Comparison of ENCODE assay signal across 16 cellular contexts in genomic region chr21:42562258-42562657, GRCh38. TPM values are rescaled to one million over a fixed set of nuclear protein-coding genes. Genes with fewer than 3 reads are reported as not detected.
DNase-seq lines count a peak whose midpoint lies in the region; ATAC-seq, FAIRE-seq and TF ChIP-seq lines count a peak whose summit lies in the region.
"Had no signal": no experiment of that assay in that cellular context is flagged by ENCODE, and none has a peak within 500 bp of the region (broad histone marks: within the 10 kb centered on the region; RNA-seq: fewer than 3 reads in every experiment).

No MANE protein-coding gene starts in this region.

- no peaks in the 10 kb centered on the region for H4K20me1 ChIP-seq in OCI-LY7 (ENCODE audit: insufficient read depth, low read length)

- no peak overlapping the region for H3K4me3 Mint-ChIP-seq in activated CD4-positive, alpha-beta T cell treated with anti-CD3 and anti-CD28 coated beads for 36 hours
- H3K4me3 Mint-ChIP-seq in activated CD4-positive, alpha-beta T cell treated with anti-CD3 and anti-CD28 coated beads, Interleukin-2, amount 10 ng/mL, durations not matched to agents 24 days and 14 days: no peak overlapping the region
- peak overlapping the region; percentile 56 for H3K4me3 Mint-ChIP-seq in endothelial cell (ENCODE audit: unreplicated experiment)
- H3K4me3 Mint-ChIP-seq: activated naive CD8-positive, alpha-beta T cell treated with anti-CD3 and anti-CD28 coated beads, Interleukin-2, amount 10 ng/mL, durations not matched to agents 7 days and 5 days had no signal

- CTCF ChIA-PET in activated CD4-positive, alpha-beta T cell treated with anti-CD3 and anti-CD28 coated beads for 36 hours (lab: Charles Lee): interaction anchor here (1.2 kb wide), 1 partner anchor 95 kb away, joined by 3 read pairs; no protein-coding TSS in a partner anchor
- CTCF ChIA-PET in OCI-LY7 (lab: Charles Lee; ENCODE audit: unreplicated experiment): interaction anchor here (1.1 kb wide), 1 partner anchor 26 kb away, joined by 10 read pairs; no protein-coding TSS in a partner anchor

- no peaks in the 10 kb centered on the region for H3K27me3 Mint-ChIP-seq in activated CD4-positive, alpha-beta T cell treated with anti-CD3 and anti-CD28 coated beads for 36 hours
- H3K27me3 Mint-ChIP-seq in activated CD4-positive, alpha-beta T cell treated with anti-CD3 and anti-CD28 coated beads, Interleukin-2, amount 10 ng/mL, durations not matched to agents 24 days and 14 days: no peaks in the 10 kb centered on the region
- peaks cover 7% of the 10 kb centered on the region for H3K27me3 Mint-ChIP-seq in endothelial cell (ENCODE audit: unreplicated experiment)
- H3K27me3 Mint-ChIP-seq: activated naive CD8-positive, alpha-beta T cell treated with anti-CD3 and anti-CD28 coated beads, Interleukin-2, amount 10 ng/mL, durations not matched to agents 7 days and 5 days had no signal

- peaks cover 14% of the 10 kb centered on the region; the same call in 1 of the 2 replicates for H3K79me2 ChIP-seq in OCI-LY7 (ENCODE audit: insufficient read depth, low read depth, low read length)

- peak overlapping the region; percentile 42 for H3K27ac Mint-ChIP-seq in activated CD4-positive, alpha-beta T cell treated with anti-CD3 and anti-CD28 coated beads for 36 hours
- no peak overlapping the region for H3K27ac Mint-ChIP-seq in activated CD4-positive, alpha-beta T cell treated with anti-CD3 and anti-CD28 coated beads, Interleukin-2, amount 10 ng/mL, durations not matched to agents 24 days and 14 days
- H3K27ac Mint-ChIP-seq in endothelial cell (ENCODE audit: unreplicated experiment): no peak overlapping the region
- H3K27ac Mint-ChIP-seq: activated naive CD8-positive, alpha-beta T cell treated with anti-CD3 and anti-CD28 coated beads, Interleukin-2, amount 10 ng/mL, durations not matched to agents 7 days and 5 days had no signal

- peak overlapping the region; percentile 83 for H3K4me2 ChIP-seq in OCI-LY7 (ENCODE audit: low read length)

- H3K9me2 ChIP-seq in OCI-LY7 (ENCODE audit: insufficient read depth, low read length): no peaks in the 10 kb centered on the region

- no peaks in the 10 kb centered on the region for H3K9me3 Mint-ChIP-seq in activated CD4-positive, alpha-beta T cell treated with anti-CD3 and anti-CD28 coated beads for 36 hours (ENCODE audit: low read depth)
- no peaks in the 10 kb centered on the region for H3K9me3 Mint-ChIP-seq in activated CD4-positive, alpha-beta T cell treated with anti-CD3 and anti-CD28 coated beads, Interleukin-2, amount 10 ng/mL, durations not matched to agents 24 days and 14 days
- no peaks in the 10 kb centered on the region for H3K9me3 Mint-ChIP-seq in endothelial cell (ENCODE audit: unreplicated experiment)
- H3K9me3 Mint-ChIP-seq: activated naive CD8-positive, alpha-beta T cell treated with anti-CD3 and anti-CD28 coated beads, Interleukin-2, amount 10 ng/mL, durations not matched to agents 7 days and 5 days had no signal

- intact Hi-C loops in activated CD4-positive, alpha-beta T cell treated with anti-CD3 and anti-CD28 coated beads for 36 hours (cut with DNase I, micrococcal nuclease): no loop called here
- intact Hi-C loops in activated CD4-positive, alpha-beta T cell treated with anti-CD3 and anti-CD28 coated beads, Interleukin-2, amount 10 ng/mL, durations not matched to agents 24 days and 14 days (cut with micrococcal nuclease): no loop called here
- intact Hi-C loops in OCI-LY7 (cut with micrococcal nuclease; ENCODE audit: unreplicated experiment): loop anchor here (5.0 to 10.0 kb wide), 2 partner anchors 35 to 53 kb away; no protein-coding TSS in a partner anchor

- DNase-seq in activated CD4-positive, alpha-beta T cell treated with anti-CD3 and anti-CD28 coated beads for 36 hours: no peak
- no peak for DNase-seq in activated CD4-positive, alpha-beta T cell treated with anti-CD3 and anti-CD28 coated beads, Interleukin-2, amount 10 ng/mL, durations not matched to agents 24 days and 14 days
- DNase-seq in OCI-LY7 (ENCODE audit: low spot score) (peak; percentile 62), endothelial cell (ENCODE audit: low spot score) (no peak), small intestine (peak; percentile 12), COR-L47 (lab: John Stamatoyannopoulos, UW) (no peak), ACHN (no peak), NCI-H1048 (lab: John Stamatoyannopoulos, UW) (no peak)
- DNase-seq: activated T-cell treated with anti-CD3 and anti-CD28 coated beads for 4 hours; left ventricle myocardium inferior; SHP77 treated with DMSO at 0.1 percent for 48 hours; stimulated activated CD4-positive, alpha-beta T cell treated with anti-CD3 and anti-CD28 coated beads, Interleukin-4, amount 100 ng/mL, for 4 hours had no signal

- H3K27ac ChIP-seq in OCI-LY7 (ENCODE audit: low read depth, low read length, poor library complexity, severe bottlenecking) (peak overlapping the region; percentile 96), small intestine (ENCODE audit: low read depth in 1 of 2, low read length in 1 of 2) (no peak overlapping the region)
- H3K27ac ChIP-seq: left ventricle myocardium inferior, neutrophil had no signal

- peak overlapping the region; percentile 39; the same call in 1 of the 2 replicates for H2AFZ ChIP-seq in OCI-LY7 (ENCODE audit: low read length)

- H3K4me3 ChIP-seq in OCI-LY7 (ENCODE audit: low read depth, low read length, poor library complexity, severe bottlenecking) (peak overlapping the region; percentile 68), small intestine (ENCODE audit: low read depth in 1 of 2, low read length in 2 of 2) (no peak overlapping the region)
- H3K4me3 ChIP-seq: left ventricle myocardium inferior had no signal

- TSS peak; percentile 57 for BruUV-seq in OCI-LY7 (replicated peaks; lab: Mats Ljungman, UMichigan)

- no peak for ATAC-seq in activated CD4-positive, alpha-beta T cell treated with anti-CD3 and anti-CD28 coated beads for 36 hours

- peaks cover 45% of the 10 kb centered on the region; the same call in 1 of the 2 replicates for H3K36me3 ChIP-seq in OCI-LY7 (ENCODE audit: insufficient read depth, low read length)
- peaks cover 17 to 46% of the 10 kb centered on the region in 2 donors for H3K36me3 ChIP-seq in small intestine (ENCODE audit: control insufficient read depth in 2 of 2, insufficient read depth in 2 of 2, low read length in 2 of 2)

- H3K36me3 Mint-ChIP-seq in activated CD4-positive, alpha-beta T cell treated with anti-CD3 and anti-CD28 coated beads for 36 hours (ENCODE audit: low read depth): peaks cover 26% of the 10 kb centered on the region
- H3K36me3 Mint-ChIP-seq in activated CD4-positive, alpha-beta T cell treated with anti-CD3 and anti-CD28 coated beads, Interleukin-2, amount 10 ng/mL, durations not matched to agents 24 days and 14 days (ENCODE audit: low read depth): peaks cover 9% of the 10 kb centered on the region
- peaks cover 21% of the 10 kb centered on the region for H3K36me3 Mint-ChIP-seq in endothelial cell (ENCODE audit: low read depth, unreplicated experiment)

- in situ Hi-C loops in ACHN (cut with HindIII; ENCODE audit: low pct_ligation_motif_present, low pct_unique_long_range_greater_than_20kb, low sequenced_read_pairs): no loop called here

- H3K4me1 ChIP-seq in OCI-LY7 (ENCODE audit: insufficient read depth, low read length, poor library complexity, severe bottlenecking): peaks cover 54% of the 10 kb centered on the region
- no peaks in the 10 kb centered on the region for H3K4me1 ChIP-seq in small intestine (ENCODE audit: control insufficient read depth in 2 of 2, insufficient read depth in 1 of 2, low read depth in 1 of 2, low read length in 1 of 2)
- H3K4me1 ChIP-seq: left ventricle myocardium inferior had no signal

- TF ChIP-seq CTCF in OCI-LY7 (conservative IDR thresholded peaks at IDR 0.05; ENCODE audit: low read length) (no peak), endothelial cell (IDR thresholded peaks at IDR 0.05; ENCODE audit: unreplicated experiment) (no peak)

- POLR2A ChIA-PET in activated CD4-positive, alpha-beta T cell treated with anti-CD3 and anti-CD28 coated beads for 36 hours (lab: Charles Lee): interaction anchor here (0.6 kb wide), 1 partner anchor 328 kb away, joined by 3 read pairs; no protein-coding TSS in a partner anchor
- POLR2A ChIA-PET in OCI-LY7 (lab: Charles Lee): interaction anchor here (1.2 to 3.0 kb wide), 4 partner anchors 18 to 34 kb away, joined by 3 to 23 read pairs (median 8); no protein-coding TSS in a partner anchor

- WGBS in small intestine, 3 donors: 30 to 56% (median 40%) methylated on average over 8 of the region's 8 CpGs

- no peaks in the 10 kb centered on the region for H3K4me1 Mint-ChIP-seq in activated CD4-positive, alpha-beta T cell treated with anti-CD3 and anti-CD28 coated beads for 36 hours
- peaks cover 2% of the 10 kb centered on the region for H3K4me1 Mint-ChIP-seq in activated CD4-positive, alpha-beta T cell treated with anti-CD3 and anti-CD28 coated beads, Interleukin-2, amount 10 ng/mL, durations not matched to agents 24 days and 14 days
- H3K4me1 Mint-ChIP-seq in endothelial cell (ENCODE audit: unreplicated experiment): peaks cover 7% of the 10 kb centered on the region

- H3K9me3 ChIP-seq in OCI-LY7 (ENCODE audit: low read length) (no peaks in the 10 kb centered on the region), small intestine (ENCODE audit: control insufficient read depth, low read depth) (no peaks in the 10 kb centered on the region)
- H3K9me3 ChIP-seq: left ventricle myocardium inferior, neutrophil had no signal

- H3K27me3 ChIP-seq in small intestine (ENCODE audit: control insufficient read depth in 2 of 2, insufficient read depth in 2 of 2, low read length in 2 of 2): no peaks in the 10 kb centered on the region
- H3K27me3 ChIP-seq: neutrophil had no signal

- FAIRE-seq in small intestine (lab: Jason Lieb, UNC): no peak
- FAIRE-seq: A204.1, D721Med had no signal

RNA-seq across cellular contexts. Expression of gene SLC37A1, which starts 48.6 kb away (rescaled TPM):
- 10 to 100 TPM; 18.2 to 19.3 TPM for total RNA-seq in activated CD4-positive, alpha-beta T cell treated with anti-CD3 and anti-CD28 coated beads for 36 hours
- total RNA-seq in activated CD4-positive, alpha-beta T cell treated with anti-CD3 and anti-CD28 coated beads, Interleukin-2, amount 10 ng/mL, durations not matched to agents 24 days and 14 days: 19.5 and 23.0 TPM in 2 replicates
- total RNA-seq in OCI-LY7 (2014; rRNA removed; shearing (Covaris generic)): 20.5 and 27.6 TPM in 2 replicates
- 22.5 and 29.4 TPM in 2 replicates for total RNA-seq in OCI-LY7 (2022)
- 12.3 TPM for total RNA-seq in endothelial cell (ENCODE audit: unreplicated experiment)
- 10 to 100 TPM; 33.2 to 80.7 (median 42.0) TPM for polyA plus RNA-seq in small intestine

Comparison
In these comparisons a context has a peak if more than half of its experiments do, and no peak if none do; other contexts are left out.
1. DNase-seq: peak in OCI-LY7 (single experiment) and small intestine (single experiment); none in activated CD4-positive, alpha-beta T cell treated with anti-CD3 and anti-CD28 coated beads for 36 hours (single experiment), activated CD4-positive, alpha-beta T cell treated with anti-CD3 and anti-CD28 coated beads, Interleukin-2, amount 10 ng/mL, durations not matched to agents 24 days and 14 days (single experiment), endothelial cell (single experiment), COR-L47 (single experiment), ACHN (single experiment) and NCI-H1048 (single experiment).